ENCODE assay signal across 9 cellular contexts in the genomic region with DNA sequence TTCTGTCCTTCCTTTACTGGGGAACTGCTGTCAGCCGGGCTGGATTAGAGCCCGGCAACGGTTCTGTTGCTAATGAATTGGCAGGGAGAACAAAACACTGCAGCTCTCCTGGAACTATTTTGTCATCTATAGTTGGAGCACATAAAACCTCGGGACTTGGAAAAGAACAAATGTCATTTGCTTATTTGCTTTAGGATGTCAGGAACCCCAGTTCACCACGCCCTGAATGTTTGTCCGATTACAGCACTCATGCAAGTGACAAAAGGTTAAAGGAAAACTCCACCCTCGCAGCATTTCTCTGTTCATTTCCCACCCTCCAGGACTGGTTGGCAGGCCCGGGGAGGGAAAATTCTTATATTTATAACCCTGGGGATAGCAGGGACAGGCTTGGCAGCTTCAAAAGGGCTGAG.
DNase-seq lines count a peak whose midpoint lies in the region; ATAC-seq and TF ChIP-seq lines count a peak whose summit lies in the region.
"Had no signal": no experiment of that assay in that cellular context is flagged by ENCODE, and none has a peak within 500 bp of the region (broad histone marks: within the 10 kb centered on the region; RNA-seq: fewer than 3 reads in every experiment).

No MANE protein-coding gene starts in this region.

- peak; percentile 13 to 97 (median 58) for TF ChIP-seq EP300 in upper lobe of left lung (IDR thresholded peaks at IDR 0.05)

- H3K4me3 ChIP-seq in OCI-LY3 (ENCODE audit: low read length) (no peak overlapping the region), ectodermal cell (ENCODE audit: insufficient read depth, low read depth, low read length) (no peak overlapping the region), upper lobe of left lung (peak overlapping the region in 1 of 4 donors; percentile 16)
- H3K4me3 ChIP-seq: SK-N-MC had no signal

- H3K27me3 ChIP-seq in OCI-LY3 (ENCODE audit: low read depth, low read length) (no peaks in the 10 kb centered on the region), ectodermal cell (ENCODE audit: control insufficient read depth, insufficient read depth, low read length, poor library complexity, severe bottlenecking) (no peaks in the 10 kb centered on the region), upper lobe of left lung (no peaks in the 10 kb centered on the region)

- H3K36me3 ChIP-seq in OCI-LY3 (replicated peaks; ENCODE audit: low read depth, low read length) = no peaks in the 10 kb centered on the region
- H3K36me3 ChIP-seq in ectodermal cell (ENCODE audit: control insufficient read depth, insufficient read depth, low read length) = no peaks in the 10 kb centered on the region
- no peaks in the 10 kb centered on the region for H3K36me3 ChIP-seq in upper lobe of left lung

- 57 to 62% methylated on average over 7 to 8 of the region's 8 CpGs for WGBS in ectodermal cell, 2 experiments
- 6 to 16% methylated on average over 8 of the region's 8 CpGs for WGBS in upper lobe of left lung, 2 donors

- H3K4me2 ChIP-seq in OCI-LY3 (ENCODE audit: low read length) = no peak overlapping the region

- no peak overlapping the region for H3K9ac ChIP-seq in OCI-LY3 (ENCODE audit: low read length)

- H3K9me3 ChIP-seq in OCI-LY3 (ENCODE audit: insufficient read depth, low read length) (no peaks in the 10 kb centered on the region), ectodermal cell (ENCODE audit: control insufficient read depth, low read length) (no peaks in the 10 kb centered on the region), upper lobe of left lung (no peaks in the 10 kb centered on the region)

- no peaks in the 10 kb centered on the region for H4K20me1 ChIP-seq in OCI-LY3 (ENCODE audit: insufficient read depth, low read length)

- TF ChIP-seq CTCF in OCI-LY3 (IDR thresholded peaks at IDR 0.05; ENCODE audit: low read depth, low read length) (no peak), upper lobe of left lung (IDR thresholded peaks at IDR 0.05) (no peak)

- H2AFZ ChIP-seq in OCI-LY3 (ENCODE audit: low read depth, low read length) = 0 out of 2 replicates have a peak overlapping the region, but pooled peaks have one; percentile 77

- H3K79me2 ChIP-seq in OCI-LY3 (ENCODE audit: low read length) = no peaks in the 10 kb centered on the region

- TF ChIP-seq POLR2A in upper lobe of left lung (IDR thresholded peaks at IDR 0.05) = peak in 1 of 4 donors; percentile 7

- H3K4me1 ChIP-seq in OCI-LY3 (ENCODE audit: low read length) (peaks cover 19% of the 10 kb centered on the region), ectodermal cell (ENCODE audit: control insufficient read depth, insufficient read depth, low read length) (peaks cover 24% of the 10 kb centered on the region), upper lobe of left lung (peaks cover 33 to 62% (median 40%) of the 10 kb centered on the region in 4 donors)

- ATAC-seq in GM18502 (IDR thresholded peaks at IDR 0.05; ENCODE audit: poor library complexity, unreplicated experiment) (peak; percentile 22), upper lobe of left lung (ENCODE audit: low FRiP score in 2 of 2) (peak; percentile 78 to 87), GM18861 (IDR thresholded peaks at IDR 0.05; ENCODE audit: unreplicated experiment) (no peak)

- DNase-seq in midbrain (lab: John Stamatoyannopoulos, UW) (peak; percentile 84), upper lobe of left lung (peak in 1 of 2 donors; percentile 79), NCI-H146 treated with DMSO at 0.1 percent for 48 hours (lab: John Stamatoyannopoulos, UW; ENCODE audit: unreplicated experiment) (no peak)
- DNase-seq in activated CD4-positive, alpha-beta T cell treated with anti-CD3 and anti-CD28 coated beads for 48 hours = no peak

- H3K27ac ChIP-seq in OCI-LY3 (ENCODE audit: low read length) (no peak overlapping the region), ectodermal cell (ENCODE audit: insufficient read depth, low read depth, low read length, poor library complexity, severe bottlenecking) (peak overlapping the region; percentile 60), upper lobe of left lung (peak overlapping the region; percentile 77 to 93 (median 86))
- H3K27ac ChIP-seq: SK-N-MC had no signal
